Comparison of ENCODE assay signal across 8 cellular contexts in the genomic region with DNA sequence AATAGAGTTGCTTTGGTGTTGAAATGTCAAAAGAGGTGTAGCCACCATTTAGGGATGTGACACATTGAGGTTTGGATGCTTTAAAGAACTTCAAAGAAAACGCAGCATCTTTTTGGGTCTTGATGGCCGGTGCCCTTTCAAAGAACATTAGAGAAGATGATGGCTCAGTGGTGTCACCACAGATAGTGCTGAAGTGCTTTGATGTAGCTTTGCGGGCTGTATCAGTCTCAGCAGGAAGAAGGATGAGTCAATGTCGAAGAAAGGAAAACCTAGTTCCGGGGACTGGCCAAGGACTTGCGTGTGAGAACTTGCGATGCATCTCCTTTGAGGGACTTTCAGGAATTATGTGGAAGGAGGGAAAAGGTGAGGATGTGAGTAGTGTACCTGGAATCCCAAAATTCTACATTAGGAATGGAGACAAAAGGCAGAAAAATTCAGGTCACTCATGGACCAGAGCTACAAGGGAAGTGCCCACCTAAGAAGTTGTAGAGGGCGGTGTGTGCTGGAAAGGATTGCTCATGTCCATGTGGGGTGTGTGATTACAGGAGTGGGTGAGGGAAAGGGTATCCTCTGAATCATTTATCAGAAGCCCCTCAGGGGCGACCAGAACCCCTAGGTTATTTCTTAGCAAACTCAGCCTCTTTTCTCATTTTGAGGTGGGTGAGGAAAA. TPM values are rescaled to one million over a fixed set of nuclear protein-coding genes. Genes with fewer than 3 reads are reported as not detected.
DNase-seq lines count a peak whose midpoint lies in the region; ATAC-seq, FAIRE-seq and TF ChIP-seq lines count a peak whose summit lies in the region.

No MANE protein-coding gene starts in this region.

- ATAC-seq in GM19468 (IDR thresholded peaks at IDR 0.05; ENCODE audit: extremely low read depth, unreplicated experiment) (peak; percentile 18), HG03521 (IDR thresholded peaks at IDR 0.05; ENCODE audit: unreplicated experiment) (peak; percentile 39)
- ATAC-seq in natural killer cell treated with Interleukin-12 subunit alpha and Interleukin-12 subunit beta and Interleukin-15 and Interleukin-18, amount 100 ng/mL, for 72 hours, result peak; percentile 89 to 90

- no peak for FAIRE-seq in H54 (lab: Jason Lieb, UNC)

- peak overlapping the region; percentile 95 to 98 for H3K27ac Mint-ChIP-seq in natural killer cell treated with Interleukin-12 subunit alpha and Interleukin-12 subunit beta and Interleukin-15 and Interleukin-18, amount 100 ng/mL, for 72 hours

- peak overlapping the region; percentile 97 for H3K4me3 Mint-ChIP-seq in natural killer cell treated with Interleukin-12 subunit alpha and Interleukin-12 subunit beta and Interleukin-15 and Interleukin-18, amount 100 ng/mL, for 72 hours

- TF ChIP-seq POLR2A in H54 (IDR thresholded peaks at IDR 0.05; ENCODE audit: low read depth, low read length), result no peak

- H3K27me3 Mint-ChIP-seq in natural killer cell treated with Interleukin-12 subunit alpha and Interleukin-12 subunit beta and Interleukin-15 and Interleukin-18, amount 100 ng/mL, for 72 hours, result no peaks in the 10 kb centered on the region

- peaks cover 71 to 90% of the 10 kb centered on the region in 2 donors for H3K4me1 Mint-ChIP-seq in natural killer cell treated with Interleukin-12 subunit alpha and Interleukin-12 subunit beta and Interleukin-15 and Interleukin-18, amount 100 ng/mL, for 72 hours (ENCODE audit: low read depth in 2 of 2)

- H3K9me3 Mint-ChIP-seq in natural killer cell treated with Interleukin-12 subunit alpha and Interleukin-12 subunit beta and Interleukin-15 and Interleukin-18, amount 100 ng/mL, for 72 hours, result no peaks in the 10 kb centered on the region

- peak; percentile 33 to 40 for DNase-seq in activated CD8-positive, alpha-beta memory T cell treated with anti-CD3 and anti-CD28 coated beads for 1 hour (ENCODE audit: extremely low read depth in 1 of 2, low read depth in 1 of 2)
- DNase-seq in natural killer cell treated with Interleukin-12 subunit alpha and Interleukin-12 subunit beta and Interleukin-15 and Interleukin-18, amount 100 ng/mL, for 72 hours (ENCODE audit: low spot score), result peak; percentile 87
- DNase-seq in H54 (ENCODE audit: insufficient read length, low spot score), result no peak
- no peak for DNase-seq in NCI-H748 (lab: John Stamatoyannopoulos, UW; ENCODE audit: unreplicated experiment)
- DNase-seq in retina, result no peak
- DNase-seq in SKM-1 (lab: John Stamatoyannopoulos, UW; ENCODE audit: unreplicated experiment), result no peak

- H3K36me3 Mint-ChIP-seq in natural killer cell treated with Interleukin-12 subunit alpha and Interleukin-12 subunit beta and Interleukin-15 and Interleukin-18, amount 100 ng/mL, for 72 hours, result peaks cover 6% of the 10 kb centered on the region

RNA-seq across cellular contexts. Expression of a gene that starts 39.7 kb away (rescaled TPM):
- total RNA-seq in natural killer cell treated with Interleukin-12 subunit alpha and Interleukin-12 subunit beta and Interleukin-15 and Interleukin-18, amount 100 ng/mL, for 72 hours, result 1,000 to 10,000 TPM; 1,173 to 2,090 TPM

Comparison
In these comparisons a context has a peak if more than half of its experiments do, and no peak if none do; other contexts are left out.
1. ATAC-seq: peak in every context shown above with its lines; median percentile 90 in natural killer cell treated with Interleukin-12 subunit alpha and Interleukin-12 subunit beta and Interleukin-15 and Interleukin-18, amount 100 ng/mL, for 72 hours; 39 in HG03521; 18 in GM19468.
2. DNase-seq: peak in activated CD8-positive, alpha-beta memory T cell treated with anti-CD3 and anti-CD28 coated beads for 1 hour (2 of 2) and natural killer cell treated with Interleukin-12 subunit alpha and Interleukin-12 subunit beta and Interleukin-15 and Interleukin-18, amount 100 ng/mL, for 72 hours (single experiment); none in H54 (single experiment), NCI-H748 (single experiment), retina (single experiment) and SKM-1 (single experiment).